9 cellular contexts compared by ENCODE assay signal in the genomic region with DNA sequence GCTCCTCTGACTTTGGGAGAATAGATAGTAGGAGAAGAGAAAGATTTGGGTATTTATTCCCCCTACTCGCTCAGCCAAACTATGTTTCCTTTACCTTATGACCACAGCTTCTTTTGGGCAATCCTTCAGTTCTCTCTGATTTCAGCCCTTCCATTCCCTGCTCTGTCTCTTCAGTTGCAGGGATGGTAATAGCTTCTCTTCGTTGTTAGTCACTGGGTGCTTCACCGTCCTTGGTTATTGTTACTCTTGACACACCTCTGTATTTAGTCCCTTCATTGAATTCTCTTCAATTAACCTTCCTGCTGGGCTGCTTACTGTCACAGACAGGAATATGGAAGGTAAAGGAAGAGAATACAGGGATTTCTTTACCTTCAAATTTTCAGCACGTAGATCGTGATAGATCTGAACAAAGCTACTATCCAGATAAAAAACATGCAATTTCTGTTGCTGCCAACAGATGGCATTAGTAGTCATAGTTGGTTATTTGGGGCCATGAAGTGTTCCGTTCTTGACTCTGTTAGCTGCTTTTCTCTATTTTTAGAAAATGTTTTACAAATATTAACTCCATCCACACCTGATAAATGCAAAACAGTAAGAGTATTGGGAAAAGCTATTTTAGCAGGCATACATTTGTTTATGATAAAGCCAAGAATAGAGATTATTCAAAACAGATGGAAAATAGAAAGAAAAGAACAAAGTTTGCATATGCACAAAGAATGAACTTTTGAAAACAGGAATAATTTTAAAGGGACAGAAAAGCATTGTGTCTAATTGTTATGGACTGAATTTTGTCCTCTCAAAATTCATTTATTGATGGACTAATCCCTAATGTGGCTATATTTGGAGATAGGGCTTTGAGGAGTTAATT. TPM values are rescaled to one million over a fixed set of nuclear protein-coding genes. Genes with fewer than 3 reads are reported as not detected.
DNase-seq lines count a peak whose midpoint lies in the region; ATAC-seq and TF ChIP-seq lines count a peak whose summit lies in the region.
"Had no signal": no experiment of that assay in that cellular context is flagged by ENCODE, and none has a peak within 500 bp of the region (broad histone marks: within the 10 kb centered on the region; RNA-seq: fewer than 3 reads in every experiment).

No MANE protein-coding gene starts in this region.

- H2AFZ ChIP-seq in HCT116 (ENCODE audit: low read depth, low read length, poor library complexity, severe bottlenecking): peak overlapping the region; percentile 81

- TF ChIP-seq RAD21 in HCT116 (IDR thresholded peaks at IDR 0.05; ENCODE audit: low read depth): peak; percentile 74

- WGBS in esophagus muscularis mucosa: 32% methylated on average over 6 of the region's 6 CpGs

- no peaks in the 10 kb centered on the region for H3K27me3 ChIP-seq in HCT116 (ENCODE audit: insufficient read depth, low read length)
- no peaks in the 10 kb centered on the region for H3K27me3 ChIP-seq in SJCRH30
- H3K27me3 ChIP-seq in esophagus muscularis mucosa: no peaks in the 10 kb centered on the region
- no peaks in the 10 kb centered on the region for H3K27me3 ChIP-seq in naive thymus-derived CD4-positive, alpha-beta T cell (ENCODE audit: control insufficient read depth in 2 of 2, insufficient read depth in 2 of 2, low read length in 2 of 2)

- TF ChIP-seq CTCF in HCT116 (IDR thresholded peaks at IDR 0.05 in 2 of 3, conservative IDR thresholded peaks at IDR 0.05 in 1 of 3; ENCODE audit: borderline replicate concordance in 1 of 3, insufficient read depth in 1 of 3, low read depth in 2 of 3, low read length in 2 of 3): peak; percentile 62 to 78 (median 63); a peak in 5 of 6 replicates
- TF ChIP-seq CTCF in esophagus muscularis mucosa (IDR thresholded peaks at IDR 0.05): peak; percentile 60 to 65 (median 64)

- no peak overlapping the region for H3K27ac Mint-ChIP-seq in naive thymus-derived CD4-positive, alpha-beta T cell

- TF ChIP-seq EP300 in esophagus muscularis mucosa (IDR thresholded peaks at IDR 0.05): no peak

- H3K4me3 Mint-ChIP-seq in naive thymus-derived CD4-positive, alpha-beta T cell: peak overlapping the region in 7 of 10 donors; percentile 37 to 70 (median 56)

- CTCF ChIA-PET in HCT116 (lab: Charles Lee): interaction anchor here (0.6 to 2.5 kb wide), 22 partner anchors 8 to 1992 kb away, joined by 3 to 45 read pairs (median 4); partner anchors contain the start of genes CDK14, GATAD1 and PTTG1IP2
- CTCF ChIA-PET in naive thymus-derived CD4-positive, alpha-beta T cell (lab: Charles Lee): interaction anchor here (0.8 to 1.2 kb wide), 7 partner anchors 10 to 174 kb away, joined by 3 to 6 read pairs (median 3); no protein-coding TSS in a partner anchor

- RAD21 ChIA-PET in HCT116 (lab: Charles Lee; ENCODE audit: low non-redundant PET in 1 of 2, low total read pairs in 2 of 2, uncharacterized antibody in 2 of 2, unreplicated experiment in 2 of 2): interaction anchor here (0.8 to 1.2 kb wide), 3 partner anchors 174 to 579 kb away, joined by 4 to 7 read pairs (median 4); no protein-coding TSS in a partner anchor

- no peaks in the 10 kb centered on the region for H4K20me1 ChIP-seq in HCT116 (ENCODE audit: insufficient read depth)

- no peaks in the 10 kb centered on the region for H3K9me3 Mint-ChIP-seq in naive thymus-derived CD4-positive, alpha-beta T cell

- H3K4me2 ChIP-seq in HCT116 (ENCODE audit: low read length): peak overlapping the region; percentile 68

- TF ChIP-seq POLR2A in HCT116 (IDR thresholded peaks at IDR 0.05; ENCODE audit: borderline replicate concordance, extremely low read depth, insufficient read depth, insufficient read length) (no peak), esophagus muscularis mucosa (IDR thresholded peaks at IDR 0.05; ENCODE audit: low read depth) (no peak)

- no peak overlapping the region for H3K9ac ChIP-seq in HCT116 (ENCODE audit: low read length)

- intact Hi-C loops in HCT116 (cut with micrococcal nuclease) (loop anchor here (1.0 kb wide), 2 partner anchors 174 to 579 kb away; no protein-coding TSS in a partner anchor), esophagus muscularis mucosa (cut with DNase I) (loop anchor here (2.0 to 10.0 kb wide), 2 partner anchors 169 to 579 kb away; no protein-coding TSS in a partner anchor)
- intact Hi-C loops in naive thymus-derived CD4-positive, alpha-beta T cell (cut with micrococcal nuclease): loop anchor here (1.0 to 2.0 kb wide), 4 partner anchors 141 to 1991 kb away; partner anchors contain the start of genes CDK14 (in 1 of the 2) and GATAD1 (in 1 of the 2)

- H3K9me2 ChIP-seq in HCT116 (ENCODE audit: insufficient read depth): no peaks in the 10 kb centered on the region

- peak; percentile 11 for DNase-seq in stimulated activated CD4-positive, alpha-beta T cell treated with anti-CD3 and anti-CD28 coated beads, Interleukin-4, amount 100 ng/mL, for 24 hours
- no peak for DNase-seq in stimulated activated CD4-positive, alpha-beta T cell treated with anti-CD3 and anti-CD28 coated beads, Interleukin-4, amount 100 ng/mL, for 1 hour
- DNase-seq in HCT116 (ENCODE audit: low read depth, low spot score) (peak; percentile 28), LoVo (ENCODE audit: low spot score) (peak; percentile 75), SJCRH30 (peak; percentile 42 to 84), esophagus muscularis mucosa (ENCODE audit: extremely low spot score) (no peak), activated gamma-delta T cell treated with Interleukin-2 at 50 U/mL for 16 hours (no peak)
- peak in 5 of 9 donors; percentile 32 to 49 (median 40) for DNase-seq in naive thymus-derived CD4-positive, alpha-beta T cell

- H3K9me3 ChIP-seq in HCT116 (ENCODE audit: control insufficient read depth in 1 of 2, insufficient read depth in 1 of 2, low read depth in 1 of 2, low read length in 2 of 2): no peaks in the 10 kb centered on the region
- H3K9me3 ChIP-seq in SJCRH30 (replicated peaks): no peaks in the 10 kb centered on the region
- no peaks in the 10 kb centered on the region for H3K9me3 ChIP-seq in esophagus muscularis mucosa
- no peaks in the 10 kb centered on the region for H3K9me3 ChIP-seq in naive thymus-derived CD4-positive, alpha-beta T cell (ENCODE audit: control insufficient read depth in 2 of 3, low read length in 3 of 3)

- H3K4me1 ChIP-seq in HCT116 (ENCODE audit: control insufficient read depth in 1 of 2, insufficient read depth in 2 of 2, low read length in 2 of 2) (peaks cover 0 to 4% of the 10 kb centered on the region in 2 experiments; a peak in 1 of 4 replicates), SJCRH30 (peaks cover 35% of the 10 kb centered on the region), esophagus muscularis mucosa (peaks cover 0 to 9% (median 4%) of the 10 kb centered on the region in 4 donors)
- H3K4me1 ChIP-seq in naive thymus-derived CD4-positive, alpha-beta T cell (ENCODE audit: control insufficient read depth in 2 of 2, insufficient read depth in 2 of 2, low read length in 2 of 2): no peaks in the 10 kb centered on the region

- POLR2A ChIA-PET in HCT116 (lab: Charles Lee): no interaction called here
- POLR2A ChIA-PET in naive thymus-derived CD4-positive, alpha-beta T cell (lab: Charles Lee): interaction anchor here (0.5 kb wide), 1 partner anchor 287 kb away, joined by 3 read pairs; no protein-coding TSS in a partner anchor

- H3K79me2 ChIP-seq in HCT116 (ENCODE audit: insufficient read depth, low read length): no peaks in the 10 kb centered on the region

- H3K36me3 ChIP-seq in HCT116 (ENCODE audit: control insufficient read depth in 1 of 2, insufficient read depth in 2 of 2, low read length in 2 of 2) (no peaks in the 10 kb centered on the region), SJCRH30 (no peaks in the 10 kb centered on the region), esophagus muscularis mucosa (no peaks in the 10 kb centered on the region)
- no peaks in the 10 kb centered on the region for H3K36me3 ChIP-seq in naive thymus-derived CD4-positive, alpha-beta T cell (ENCODE audit: control insufficient read depth in 2 of 3, insufficient read depth in 3 of 3, low read length in 3 of 3)

- peaks cover 0 to 22% (median 10%) of the 10 kb centered on the region in 5 donors for H3K27me3 Mint-ChIP-seq in naive thymus-derived CD4-positive, alpha-beta T cell

- no TSS peak for BruUV-seq in HCT116 (replicated peaks; lab: Mats Ljungman, UMichigan)

- H3K4me1 Mint-ChIP-seq in naive thymus-derived CD4-positive, alpha-beta T cell: peaks cover 5 to 8% (median 6%) of the 10 kb centered on the region in 7 donors

- peak; percentile 90 for ATAC-seq in HCT116
- ATAC-seq in naive thymus-derived CD4-positive, alpha-beta T cell: peak; percentile 77

- no peaks in the 10 kb centered on the region for H3K36me3 Mint-ChIP-seq in naive thymus-derived CD4-positive, alpha-beta T cell

- no peak overlapping the region for H3K27ac ChIP-seq in HCT116 (ENCODE audit: low read depth, low read length)
- H3K27ac ChIP-seq in SJCRH30: peak overlapping the region; percentile 40
- no peak overlapping the region for H3K27ac ChIP-seq in esophagus muscularis mucosa (replicated peaks in 1 of 4)
- H3K27ac ChIP-seq in naive thymus-derived CD4-positive, alpha-beta T cell (ENCODE audit: low read depth, low read length): no peak overlapping the region

- peak overlapping the region in 1 of 2 experiments; percentile 34; a peak in 2 of 4 replicates for H3K4me3 ChIP-seq in HCT116 (replicated peaks in 1 of 2; ENCODE audit: low read depth in 1 of 2, low read length in 2 of 2)
- peak overlapping the region; percentile 38 for H3K4me3 ChIP-seq in SJCRH30
- H3K4me3 ChIP-seq in esophagus muscularis mucosa: peak overlapping the region in 3 of 4 donors; percentile 19 to 26 (median 25)
- H3K4me3 ChIP-seq in naive thymus-derived CD4-positive, alpha-beta T cell (ENCODE audit: low read length): no peak overlapping the region

TF ChIP-seq in HCT116, 20 proteins besides CTCF, POLR2A, EP300 and RAD21 (continues in another document):
- TF ChIP-seq EZH2phosphoT487 (IDR thresholded peaks at IDR 0.05; ENCODE audit: borderline replicate concordance): no peak
- TF ChIP-seq SP1 (IDR thresholded peaks at IDR 0.05; ENCODE audit: low read depth): no peak
- no peak for TF ChIP-seq FOSL1 (IDR thresholded peaks at IDR 0.05; ENCODE audit: low read depth)
- TF ChIP-seq POLR2AphosphoS5 (IDR thresholded peaks at IDR 0.05; ENCODE audit: low read depth, low read length): no peak
- no peak for TF ChIP-seq JUND (IDR thresholded peaks at IDR 0.05)

RNA-seq across cellular contexts. Expression of gene PTTG1IP2, which starts 14.0 kb away (rescaled TPM):
- total RNA-seq in HCT116 (2021; ENCODE audit: unreplicated experiment) (not detected), esophagus muscularis mucosa (not detected)
- polyA plus RNA-seq in HCT116 (2012): not detected in 2 replicates
- total RNA-seq in SJCRH30 (2014; rRNA removed; shearing (Covaris generic)): not detected in 2 replicates
- total RNA-seq in naive thymus-derived CD4-positive, alpha-beta T cell: not detected
- polyA plus RNA-seq in naive thymus-derived CD4-positive, alpha-beta T cell: not detected
- total RNA-seq: pulmonary artery endothelial cell had no signal

RNA-seq across cellular contexts. Expression of gene CLDN12, which starts 52.1 kb away (rescaled TPM):
- total RNA-seq in HCT116 (2021; ENCODE audit: unreplicated experiment): 30.6 TPM
- 28.1 and 42.1 TPM in 2 replicates for polyA plus RNA-seq in HCT116 (2012)
- 39.5 and 44.4 TPM in 2 replicates for total RNA-seq in SJCRH30 (2014; rRNA removed; shearing (Covaris generic))
- total RNA-seq in esophagus muscularis mucosa: 10 to 100 TPM; 17.6 to 33.6 (median 20.1) TPM
- total RNA-seq in naive thymus-derived CD4-positive, alpha-beta T cell: 1 to 10 TPM in 4 of 5 experiments, under 1 TPM in 1; 0.76 to 3.9 (median 2.0) TPM
- under 1 TPM; 0.41 to 0.56 TPM for polyA plus RNA-seq in naive thymus-derived CD4-positive, alpha-beta T cell

Comparison
In these comparisons a context has a peak if more than half of its experiments do, and no peak if none do; other contexts are left out.
1. DNase-seq: peak in stimulated activated CD4-positive, alpha-beta T cell treated with anti-CD3 and anti-CD28 coated beads, Interleukin-4, amount 100 ng/mL, for 24 hours (single experiment), HCT116 (single experiment), LoVo (single experiment), SJCRH30 (2 of 2) and naive thymus-derived CD4-positive, alpha-beta T cell (5 of 9); none in stimulated activated CD4-positive, alpha-beta T cell treated with anti-CD3 and anti-CD28 coated beads, Interleukin-4, amount 100 ng/mL, for 1 hour (single experiment), esophagus muscularis mucosa (single experiment) and activated gamma-delta T cell treated with Interleukin-2 at 50 U/mL for 16 hours (single experiment).